Comparison of ENCODE assay signal across 15 cellular contexts in genomic region chr7:32051128-32051527, GRCh38. TPM values are rescaled to one million over a fixed set of nuclear protein-coding genes. Genes with fewer than 3 reads are reported as not detected.
"Had no signal": no experiment of that assay in that cellular context is flagged by ENCODE, and none has a peak within 500 bp of the region (broad histone marks: within the 10 kb centered on the region; RNA-seq: fewer than 3 reads in every experiment).

No MANE protein-coding gene starts in this region.

- H3K27ac ChIP-seq: VCaP had no signal

- H3K9me3 Mint-ChIP-seq: central memory CD8-positive, alpha-beta T cell had no signal

- H3K27me3 Mint-ChIP-seq: central memory CD8-positive, alpha-beta T cell had no signal

- H3K27ac Mint-ChIP-seq: activated CD8-positive, alpha-beta T cell treated with anti-CD3 and anti-CD28 coated beads, Interleukin-2, amount 10 ng/mL, durations not matched to agents 7 days and 5 days; activated naive CD4-positive, alpha-beta T cell treated with anti-CD3 and anti-CD28 coated beads for 36 hours; immature natural killer cell; natural killer cell treated with Interleukin-12 subunit alpha and Interleukin-12 subunit beta and Interleukin-15 and Interleukin-18, amount 100 ng/mL, for 72 hours had no signal

- DNase-seq: activated CD4-positive, alpha-beta T cell treated with anti-CD3 and anti-CD28 coated beads for 4 hours; activated CD8-positive, alpha-beta memory T cell treated with anti-CD3 and anti-CD28 coated beads, Interleukin-2, amount 50 U/mL, for 48 hours; activated CD8-positive, alpha-beta T cell treated with anti-CD3 and anti-CD28 coated beads, Interleukin-2, amount 10 ng/mL, durations not matched to agents 7 days and 5 days; activated naive CD4-positive, alpha-beta T cell treated with anti-CD3 and anti-CD28 coated beads for 36 hours; erythroblast; immature natural killer cell; left cardiac atrium; mammary epithelial cell; stimulated activated CD4-positive, alpha-beta T cell treated with anti-CD3 and anti-CD28 coated beads, Interleukin-2, amount 100 ng/mL, for 48 hours; stimulated activated CD8-positive, alpha-beta memory T cell treated with anti-CD3 and anti-CD28 coated beads, Interleukin-4, amount 100 ng/mL, for 48 hours; stimulated activated naive CD8-positive, alpha-beta T cell treated with anti-CD3 and anti-CD28 coated beads, Interleukin-15, Interleukin-2, amounts not matched to agents 100 U/mL and 50 U/mL, for 24 hours; T1000 had no signal

- H3K4me1 Mint-ChIP-seq: central memory CD8-positive, alpha-beta T cell; immature natural killer cell had no signal

- H3K36me3 Mint-ChIP-seq: immature natural killer cell; natural killer cell treated with Interleukin-12 subunit alpha and Interleukin-12 subunit beta and Interleukin-15 and Interleukin-18, amount 100 ng/mL, for 72 hours had no signal

- H3K4me3 Mint-ChIP-seq: activated CD8-positive, alpha-beta T cell treated with anti-CD3 and anti-CD28 coated beads, Interleukin-2, amount 10 ng/mL, durations not matched to agents 7 days and 5 days; activated naive CD4-positive, alpha-beta T cell treated with anti-CD3 and anti-CD28 coated beads for 36 hours; central memory CD8-positive, alpha-beta T cell; immature natural killer cell; natural killer cell treated with Interleukin-12 subunit alpha and Interleukin-12 subunit beta and Interleukin-15 and Interleukin-18, amount 100 ng/mL, for 72 hours had no signal

- ATAC-seq: activated CD8-positive, alpha-beta T cell treated with anti-CD3 and anti-CD28 coated beads, Interleukin-2, amount 10 ng/mL, durations not matched to agents 7 days and 5 days; left cardiac atrium; natural killer cell treated with Interleukin-12 subunit alpha and Interleukin-12 subunit beta and Interleukin-15 and Interleukin-18, amount 100 ng/mL, for 72 hours; stimulated activated naive CD8-positive, alpha-beta T cell treated with anti-CD3 and anti-CD28 coated beads, Interleukin-15, Interleukin-2, amounts not matched to agents 100 U/mL and 50 U/mL, for 24 hours had no signal

RNA-seq across cellular contexts. Expression of gene PDE1C, which starts 19.1 kb away (rescaled TPM):
- total RNA-seq: activated CD8-positive, alpha-beta T cell treated with anti-CD3 and anti-CD28 coated beads, Interleukin-2, amount 10 ng/mL, durations not matched to agents 7 days and 5 days; activated naive CD4-positive, alpha-beta T cell treated with anti-CD3 and anti-CD28 coated beads for 36 hours had no signal
